Comparison of ENCODE assay signal across 12 cellular contexts in genomic region chr3:97940034-97940433, GRCh38. TPM values are rescaled to one million over a fixed set of nuclear protein-coding genes. Genes with fewer than 3 reads are reported as not detected.
DNase-seq lines count a peak whose midpoint lies in the region; ATAC-seq and TF ChIP-seq lines count a peak whose summit lies in the region.
"Had no signal": no experiment of that assay in that cellular context is flagged by ENCODE, and none has a peak within 500 bp of the region (broad histone marks: within the 10 kb centered on the region; RNA-seq: fewer than 3 reads in every experiment).

No MANE protein-coding gene starts in this region.

- no peaks in the 10 kb centered on the region for H3K9me3 ChIP-seq in upper lobe of right lung
- H3K9me3 ChIP-seq: spleen had no signal

- no peak for DNase-seq in Right ventricle myocardium inferior (ENCODE audit: missing footprints)
- DNase-seq in cardiac septum (ENCODE audit: low spot score), result no peak
- peak; percentile 6 for DNase-seq in NCI-H460 (ENCODE audit: extremely low read depth, low read depth)
- peak; percentile 21 for DNase-seq in globus pallidus (ENCODE audit: low spot score)
- no peak for DNase-seq in upper lobe of right lung
- no peak for DNase-seq in NCI-H2081 treated with DMSO at 0.1 percent for 48 hours (lab: John Stamatoyannopoulos, UW)
- no peak for DNase-seq in HuH-7 (ENCODE audit: low spot score)
- DNase-seq: activated CD4-positive, alpha-beta T cell treated with anti-CD3 and anti-CD28 coated beads for 4 hours; activated effector memory CD4-positive, alpha-beta T cell treated with anti-CD3 and anti-CD28 coated beads, Interleukin-2, amount 50 U/mL, for 16 hours; spleen had no signal

- H3K36me3 ChIP-seq in upper lobe of right lung, result peaks cover 74% of the 10 kb centered on the region

- H3K4me3 ChIP-seq in upper lobe of right lung, result no peak overlapping the region
- H3K4me3 ChIP-seq: coronary artery, spleen had no signal

- no peaks in the 10 kb centered on the region for H3K27me3 ChIP-seq in upper lobe of right lung
- H3K27me3 ChIP-seq: spleen had no signal

- TF ChIP-seq CTCF in upper lobe of right lung (IDR thresholded peaks at IDR 0.05), result peak; percentile 24

- intact Hi-C loops in Right ventricle myocardium inferior (cut with DNase I) (loop anchor here (5.0 kb wide), 1 partner anchor 148 kb away; no protein-coding TSS in a partner anchor), cardiac septum (cut with DNase I) (no loop called here), upper lobe of right lung (cut with DNase I) (no loop called here)

- no peak overlapping the region for H3K27ac ChIP-seq in upper lobe of right lung
- H3K27ac ChIP-seq: coronary artery, spleen had no signal

- no peaks in the 10 kb centered on the region for H3K4me1 ChIP-seq in upper lobe of right lung
- H3K4me1 ChIP-seq: spleen had no signal

- ATAC-seq in Right ventricle myocardium inferior, result peak; percentile 8
- ATAC-seq in upper lobe of right lung, result peak; percentile 54
- ATAC-seq in GM18907 (IDR thresholded peaks at IDR 0.05; ENCODE audit: unreplicated experiment), result no peak

RNA-seq across cellular contexts. Expression of gene RIOX2, which starts 32.2 kb away (rescaled TPM):
- 13.2 TPM for total RNA-seq in Right ventricle myocardium inferior
- 14.2 TPM for total RNA-seq in cardiac septum
- total RNA-seq in NCI-H460 (2014; rRNA removed; shearing (Covaris generic)), result 36.9 and 43.4 TPM in 2 replicates
- 41.0 and 63.6 TPM in 2 replicates for polyA plus RNA-seq in NCI-H460 (2014; cell fraction: nucleus; rRNA removed)
- 20.5 TPM for total RNA-seq in upper lobe of right lung

Comparison
In these comparisons a context has a peak if more than half of its experiments do, and no peak if none do; other contexts are left out.
1. DNase-seq: peak in NCI-H460 (single experiment) and globus pallidus (single experiment); none in Right ventricle myocardium inferior (single experiment), cardiac septum (single experiment), upper lobe of right lung (single experiment), NCI-H2081 treated with DMSO at 0.1 percent for 48 hours (single experiment) and HuH-7 (single experiment).